In genomic region chr7:65731562-65732035, GRCh38 we compare ENCODE assay signal across 10 cellular contexts.
DNase-seq lines count a peak whose midpoint lies in the region; ATAC-seq, FAIRE-seq and TF ChIP-seq lines count a peak whose summit lies in the region.
"Had no signal": no experiment of that assay in that cellular context is flagged by ENCODE, and none has a peak within 500 bp of the region (broad histone marks: within the 10 kb centered on the region; RNA-seq: fewer than 3 reads in every experiment).

No MANE protein-coding gene starts in this region.

- no peak overlapping the region for H3K4me3 Mint-ChIP-seq in activated CD8-positive, alpha-beta memory T cell treated with anti-CD3 and anti-CD28 coated beads, Interleukin-2, amount 10 ng/mL, durations not matched to agents 7 days and 5 days

- peaks cover 3% of the 10 kb centered on the region for H3K4me1 Mint-ChIP-seq in activated CD8-positive, alpha-beta memory T cell treated with anti-CD3 and anti-CD28 coated beads, Interleukin-2, amount 10 ng/mL, durations not matched to agents 7 days and 5 days

- peak; percentile 42 for DNase-seq in activated CD8-positive, alpha-beta memory T cell treated with anti-CD3 and anti-CD28 coated beads, Interleukin-2, amount 10 ng/mL, durations not matched to agents 7 days and 5 days
- DNase-seq in activated CD8-positive, alpha-beta memory T cell treated with anti-CD3 and anti-CD28 coated beads, Interleukin-2, amount 50 U/mL, for 4 hours = no peak
- DNase-seq in adipocyte (ENCODE audit: low read depth) (no peak), kidney (no peak)
- no peak for DNase-seq in activated CD4-positive, CD25-positive, alpha-beta regulatory T cell treated with anti-CD3 and anti-CD28 coated beads, Interleukin-2, amount 50 U/mL, for 72 hours
- no peak for DNase-seq in effector CD4-positive, alpha-beta T cell

- peak; percentile 58 for ATAC-seq in activated CD8-positive, alpha-beta memory T cell treated with anti-CD3 and anti-CD28 coated beads, Interleukin-2, amount 10 ng/mL, durations not matched to agents 7 days and 5 days
- ATAC-seq in HG03097 (IDR thresholded peaks at IDR 0.05; ENCODE audit: low FRiP score, unreplicated experiment) = no peak

- peak overlapping the region; percentile 61 for H3K9ac ChIP-seq in adipocyte (ENCODE audit: low read length)
- H3K9ac ChIP-seq in kidney (ENCODE audit: low read length in 2 of 2) = peak overlapping the region; percentile 40 to 43

- intact Hi-C loops in kidney (cut with DNase I) = no loop called here

- no peaks in the 10 kb centered on the region for H3K36me3 Mint-ChIP-seq in activated CD8-positive, alpha-beta memory T cell treated with anti-CD3 and anti-CD28 coated beads, Interleukin-2, amount 10 ng/mL, durations not matched to agents 7 days and 5 days

- no peaks in the 10 kb centered on the region for H3K9me3 ChIP-seq in adipocyte (ENCODE audit: control insufficient read depth, low read length)
- no peaks in the 10 kb centered on the region for H3K9me3 ChIP-seq in kidney (ENCODE audit: control insufficient read depth in 1 of 2, low read length in 2 of 2)
- H3K9me3 ChIP-seq in thymus (ENCODE audit: control insufficient read depth) = no peaks in the 10 kb centered on the region

- H3K4me1 ChIP-seq in adipocyte (ENCODE audit: control insufficient read depth, insufficient read depth, low read length) = no peaks in the 10 kb centered on the region
- no peaks in the 10 kb centered on the region for H3K4me1 ChIP-seq in kidney (ENCODE audit: control insufficient read depth in 1 of 2, insufficient read depth in 1 of 2, low read depth in 1 of 2, low read length in 2 of 2)
- no peaks in the 10 kb centered on the region for H3K4me1 ChIP-seq in thymus (ENCODE audit: control insufficient read depth, insufficient read depth, low read length)

- H3K27me3 Mint-ChIP-seq in activated CD8-positive, alpha-beta memory T cell treated with anti-CD3 and anti-CD28 coated beads, Interleukin-2, amount 10 ng/mL, durations not matched to agents 7 days and 5 days = no peaks in the 10 kb centered on the region

- peak; percentile 3 for TF ChIP-seq CTCF in kidney (IDR thresholded peaks at IDR 0.05; ENCODE audit: borderline replicate concordance, extremely low read depth, insufficient read depth)

- H3K4me3 ChIP-seq in adipocyte (ENCODE audit: low read length) = peak overlapping the region; percentile 64
- H3K4me3 ChIP-seq in kidney (ENCODE audit: low read length in 2 of 2) = peak overlapping the region; percentile 38 to 59
- peak overlapping the region; percentile 38 for H3K4me3 ChIP-seq in thymus (ENCODE audit: low read length)

- H3K36me3 ChIP-seq in adipocyte (ENCODE audit: control insufficient read depth, insufficient read depth, low read length, severe bottlenecking) (peaks cover 2% of the 10 kb centered on the region), kidney (ENCODE audit: control insufficient read depth in 1 of 2, insufficient read depth in 2 of 2, low read length in 2 of 2) (no peaks in the 10 kb centered on the region), thymus (ENCODE audit: control insufficient read depth, insufficient read depth) (peaks cover 1% of the 10 kb centered on the region)

- no peak overlapping the region for H3K27ac Mint-ChIP-seq in activated CD8-positive, alpha-beta memory T cell treated with anti-CD3 and anti-CD28 coated beads, Interleukin-2, amount 10 ng/mL, durations not matched to agents 7 days and 5 days

- WGBS in thymus = 12% methylated on average over 27 of the region's 27 CpGs

- H3K27ac ChIP-seq in kidney (ENCODE audit: low read depth in 2 of 2, low read length in 2 of 2) = no peak overlapping the region
- no peak overlapping the region for H3K27ac ChIP-seq in thymus (ENCODE audit: low read depth)
- H3K27ac ChIP-seq: C4-2B had no signal

- H3K9me3 Mint-ChIP-seq in activated CD8-positive, alpha-beta memory T cell treated with anti-CD3 and anti-CD28 coated beads, Interleukin-2, amount 10 ng/mL, durations not matched to agents 7 days and 5 days (ENCODE audit: low read depth) = no peaks in the 10 kb centered on the region

- no peak for FAIRE-seq in kidney (lab: Jason Lieb, UNC)
- FAIRE-seq: islet of Langerhans had no signal

- no peaks in the 10 kb centered on the region for H3K27me3 ChIP-seq in adipocyte (replicated peaks; ENCODE audit: control insufficient read depth, insufficient read depth, low read length)
- H3K27me3 ChIP-seq in thymus (ENCODE audit: control insufficient read depth, insufficient read depth) = no peaks in the 10 kb centered on the region

- CTCF ChIA-PET in activated CD8-positive, alpha-beta memory T cell treated with anti-CD3 and anti-CD28 coated beads, Interleukin-2, amount 10 ng/mL, durations not matched to agents 7 days and 5 days (lab: Charles Lee) = no interaction called here
